ENCODE assay signal across 1 cellular context in genomic region chr16:50438041-50438437, GRCh38.
TF ChIP-seq lines count a peak whose summit lies in the region.

No MANE protein-coding gene starts in this region.

TF ChIP-seq in HepG2, 621 proteins besides CTCF, POLR2A, EP300 and RAD21 (continued from another document and continues in another):
- TF ChIP-seq ZNF687 (CRISPR knock-in tag; IDR thresholded peaks at IDR 0.05) = peak; percentile 81
- no peak for TF ChIP-seq ZNF142 (CRISPR knock-in tag; IDR thresholded peaks at IDR 0.05)
- no peak for TF ChIP-seq ZNF570 (CRISPR knock-in tag; IDR thresholded peaks at IDR 0.05; ENCODE audit: borderline replicate concordance)
- TF ChIP-seq NFYC (CRISPR knock-in tag; IDR thresholded peaks at IDR 0.05) = no peak
- TF ChIP-seq NCOA1 (CRISPR knock-in tag; IDR thresholded peaks at IDR 0.05) = no peak
- TF ChIP-seq FOXK2 (IDR thresholded peaks at IDR 0.05) = no peak
- TF ChIP-seq GTF3A (CRISPR knock-in tag; conservative IDR thresholded peaks at IDR 0.05) = no peak
- TF ChIP-seq ZNF12 (CRISPR knock-in tag; IDR thresholded peaks at IDR 0.05) = 0 out of 2 replicates have a peak, but pooled peaks have one; percentile 55
- peak; percentile 53; the same call in 1 of the 2 replicates for TF ChIP-seq JUND (CRISPR knock-in tag; IDR thresholded peaks at IDR 0.05)
- TF ChIP-seq ZNF317 (CRISPR knock-in tag; IDR thresholded peaks at IDR 0.05) = 0 out of 2 replicates have a peak, but pooled peaks have one; percentile 29
- TF ChIP-seq ZNF30 (CRISPR knock-in tag; IDR thresholded peaks at IDR 0.05) = no peak
- no peak for TF ChIP-seq DNMT3B (CRISPR knock-in tag; conservative IDR thresholded peaks at IDR 0.05)
- TF ChIP-seq FIP1L1 (IDR thresholded peaks at IDR 0.05; ENCODE audit: borderline replicate concordance, insufficient read depth, low read depth, low read length) = no peak
- no peak for TF ChIP-seq ZNF550 (CRISPR knock-in tag; IDR thresholded peaks at IDR 0.05; ENCODE audit: borderline replicate concordance)
- no peak for TF ChIP-seq ZNF597 (CRISPR knock-in tag; IDR thresholded peaks at IDR 0.05)
- no peak for TF ChIP-seq ELK4 (CRISPR knock-in tag; IDR thresholded peaks at IDR 0.05; ENCODE audit: borderline replicate concordance)
- no peak for TF ChIP-seq TARDBP (CRISPR knock-in tag; IDR thresholded peaks at IDR 0.05)
- TF ChIP-seq ZNF83 (CRISPR knock-in tag; IDR thresholded peaks at IDR 0.05; ENCODE audit: borderline replicate concordance) = no peak
- no peak for TF ChIP-seq ZNF816 (CRISPR knock-in tag; IDR thresholded peaks at IDR 0.05; ENCODE audit: borderline replicate concordance)
- TF ChIP-seq ZNF781 (CRISPR knock-in tag; IDR thresholded peaks at IDR 0.05; ENCODE audit: borderline replicate concordance, not compliant biosample characterization) = no peak
- no peak for TF ChIP-seq HMG20A (CRISPR knock-in tag; IDR thresholded peaks at IDR 0.05; ENCODE audit: borderline replicate concordance)
- no peak for TF ChIP-seq JDP2 (CRISPR knock-in tag; IDR thresholded peaks at IDR 0.05; ENCODE audit: borderline replicate concordance)
- TF ChIP-seq POLR2G (IDR thresholded peaks at IDR 0.05; ENCODE audit: low read depth, low read length) = no peak
- TF ChIP-seq ZNF776 (CRISPR knock-in tag; IDR thresholded peaks at IDR 0.05) = no peak
- TF ChIP-seq ZFX (CRISPR knock-in tag; IDR thresholded peaks at IDR 0.05; ENCODE audit: low read depth) = peak; percentile 37; the same call in 1 of the 2 replicates
- no peak for TF ChIP-seq ZFP62 (CRISPR knock-in tag; IDR thresholded peaks at IDR 0.05)
- TF ChIP-seq ZNF720 (CRISPR knock-in tag; IDR thresholded peaks at IDR 0.05) = no peak
- no peak for TF ChIP-seq U2AF2 (IDR thresholded peaks at IDR 0.05; ENCODE audit: low read depth, low read length)
- TF ChIP-seq ZFP36 (IDR thresholded peaks at IDR 0.05; ENCODE audit: borderline replicate concordance, low read depth, low read length, partially characterized antibody) = no peak
- TF ChIP-seq ZNF281 (CRISPR knock-in tag; IDR thresholded peaks at IDR 0.05; ENCODE audit: borderline replicate concordance) = peak; percentile 28; the same call in 1 of the 2 replicates
- TF ChIP-seq ZSCAN12 (CRISPR knock-in tag; IDR thresholded peaks at IDR 0.05) = no peak
- no peak for TF ChIP-seq BORCS8-MEF2B (CRISPR knock-in tag; IDR thresholded peaks at IDR 0.05)
- TF ChIP-seq MIER2 (CRISPR knock-in tag; IDR thresholded peaks at IDR 0.05) = no peak
- no peak for TF ChIP-seq CENPBD1 (CRISPR knock-in tag; IDR thresholded peaks at IDR 0.05; ENCODE audit: borderline replicate concordance, low read depth)
- TF ChIP-seq PRDM15 (CRISPR knock-in tag; IDR thresholded peaks at IDR 0.05) = no peak
- TF ChIP-seq LCORL (IDR thresholded peaks at IDR 0.05) = no peak
- no peak for TF ChIP-seq LCORL (CRISPR knock-in tag; IDR thresholded peaks at IDR 0.05)
- TF ChIP-seq FOSL1 (CRISPR knock-in tag; IDR thresholded peaks at IDR 0.05; ENCODE audit: borderline replicate concordance) = peak; percentile 79
- no peak for TF ChIP-seq ZNF556 (CRISPR knock-in tag; IDR thresholded peaks at IDR 0.05; ENCODE audit: borderline replicate concordance)
- TF ChIP-seq ZNF644 (CRISPR knock-in tag; IDR thresholded peaks at IDR 0.05; ENCODE audit: low read depth) = peak; percentile 44; the same call in 1 of the 2 replicates
- no peak for TF ChIP-seq NFIC (IDR thresholded peaks at IDR 0.05; ENCODE audit: low read length)
- no peak for TF ChIP-seq NFKB2 (CRISPR knock-in tag; IDR thresholded peaks at IDR 0.05; ENCODE audit: borderline replicate concordance)
- TF ChIP-seq AGO2 (optimal IDR thresholded peaks at IDR 0.05; ENCODE audit: low read depth, low read length) = no peak
- TF ChIP-seq ZSCAN25 (CRISPR knock-in tag; IDR thresholded peaks at IDR 0.05) = no peak
- TF ChIP-seq RFXANK (CRISPR knock-in tag; IDR thresholded peaks at IDR 0.05) = no peak
- TF ChIP-seq NR2F6 (IDR thresholded peaks at IDR 0.05) = no peak
- peak; percentile 37 for TF ChIP-seq NR2F6 (CRISPR knock-in tag; IDR thresholded peaks at IDR 0.05)
- TF ChIP-seq SRSF1 (optimal IDR thresholded peaks at IDR 0.05; ENCODE audit: low read depth, low read length) = no peak
- TF ChIP-seq ZNF577 (CRISPR knock-in tag; IDR thresholded peaks at IDR 0.05; ENCODE audit: borderline replicate concordance, low read depth) = no peak
- TF ChIP-seq SIX1 (CRISPR knock-in tag; IDR thresholded peaks at IDR 0.05; ENCODE audit: borderline replicate concordance) = peak; percentile 31; the same call in 1 of the 2 replicates
- no peak for TF ChIP-seq ZBTB20 (CRISPR knock-in tag; IDR thresholded peaks at IDR 0.05; ENCODE audit: borderline replicate concordance, low read depth)
- TF ChIP-seq JUNB (CRISPR knock-in tag; IDR thresholded peaks at IDR 0.05; ENCODE audit: borderline replicate concordance) = 0 out of 2 replicates have a peak, but pooled peaks have one; percentile 48
